ENCODE assay signal across 22 cellular contexts in genomic region chr1:214022810-214023425, GRCh38. TPM values are rescaled to one million over a fixed set of nuclear protein-coding genes. Genes with fewer than 3 reads are reported as not detected.
DNase-seq lines count a peak whose midpoint lies in the region; ATAC-seq and TF ChIP-seq lines count a peak whose summit lies in the region.
"Had no signal": no experiment of that assay in that cellular context is flagged by ENCODE, and none has a peak within 500 bp of the region (broad histone marks: within the 10 kb centered on the region; RNA-seq: fewer than 3 reads in every experiment).

No MANE protein-coding gene starts in this region.

- ATAC-seq in foreskin keratinocyte (peak; percentile 80), HG02938 (IDR thresholded peaks at IDR 0.05; ENCODE audit: unreplicated experiment) (no peak)
- no peak for ATAC-seq in activated CD8-positive, alpha-beta memory T cell treated with anti-CD3 and anti-CD28 coated beads, Interleukin-2, amount 10 ng/mL, durations not matched to agents 7 days and 5 days
- ATAC-seq: CD8-positive, alpha-beta T cell; K562 had no signal

- peak; percentile 28 for DNase-seq in NCI-H82 (lab: John Stamatoyannopoulos, UW)
- no peak for DNase-seq in NCI-H82 treated with DMSO at 0.1 percent for 48 hours (lab: John Stamatoyannopoulos, UW; ENCODE audit: unreplicated experiment)
- peak; percentile 9 for DNase-seq in MG63
- peak; percentile 6 for DNase-seq in RWPE1 (ENCODE audit: low spot score)
- peak; percentile 46 to 74 for DNase-seq in foreskin keratinocyte
- DNase-seq in anterior cingulate cortex (lab: John Stamatoyannopoulos, UW), result no peak
- no peak for DNase-seq in activated CD8-positive, alpha-beta memory T cell treated with anti-CD3 and anti-CD28 coated beads, Interleukin-2, amount 10 ng/mL, durations not matched to agents 7 days and 5 days
- DNase-seq: AML-193; C1 segment of cervical spinal cord; CD8-positive, alpha-beta T cell; GDM1; GM23248; H9; HFFc6; MM.1S; NCI-H1048; NCI-H1694; Peyer's patch; SHP77 had no signal

- H3K4me3 Mint-ChIP-seq in activated CD8-positive, alpha-beta memory T cell treated with anti-CD3 and anti-CD28 coated beads, Interleukin-2, amount 10 ng/mL, durations not matched to agents 7 days and 5 days, result no peak overlapping the region
- H3K4me3 Mint-ChIP-seq: CD8-positive, alpha-beta T cell; H9; HFFc6 had no signal

- no peaks in the 10 kb centered on the region for H3K27me3 Mint-ChIP-seq in activated CD8-positive, alpha-beta memory T cell treated with anti-CD3 and anti-CD28 coated beads, Interleukin-2, amount 10 ng/mL, durations not matched to agents 7 days and 5 days

- POLR2A ChIA-PET in RWPE1 (lab: Yijun Ruan, JAX; ENCODE audit: low non-redundant PET), result no interaction called here

- H3K36me3 ChIP-seq in MG63, result no peaks in the 10 kb centered on the region
- H3K36me3 ChIP-seq: Peyer's patch had no signal

- no peak overlapping the region for H3K4me3 ChIP-seq in MG63
- H3K4me3 ChIP-seq: GM23248, K562, Peyer's patch had no signal

- no peak overlapping the region for H3K27ac Mint-ChIP-seq in activated CD8-positive, alpha-beta memory T cell treated with anti-CD3 and anti-CD28 coated beads, Interleukin-2, amount 10 ng/mL, durations not matched to agents 7 days and 5 days
- H3K27ac Mint-ChIP-seq: CD8-positive, alpha-beta T cell; HFFc6 had no signal

- CTCF ChIA-PET in RWPE1 (lab: Yijun Ruan, JAX), result no interaction called here
- CTCF ChIA-PET in activated CD8-positive, alpha-beta memory T cell treated with anti-CD3 and anti-CD28 coated beads, Interleukin-2, amount 10 ng/mL, durations not matched to agents 7 days and 5 days (lab: Charles Lee), result no interaction called here

- no peaks in the 10 kb centered on the region for H3K9me3 Mint-ChIP-seq in activated CD8-positive, alpha-beta memory T cell treated with anti-CD3 and anti-CD28 coated beads, Interleukin-2, amount 10 ng/mL, durations not matched to agents 7 days and 5 days (ENCODE audit: low read depth)
- H3K9me3 Mint-ChIP-seq: CD8-positive, alpha-beta T cell; H9 had no signal

- no peaks in the 10 kb centered on the region for H3K9me3 ChIP-seq in MG63
- H3K9me3 ChIP-seq: Peyer's patch had no signal

- H3K27me3 ChIP-seq in MG63, result 0 out of 2 replicates have a peak, but pooled peaks cover 4% of the 10 kb centered on the region
- H3K27me3 ChIP-seq in foreskin keratinocyte, result no peaks in the 10 kb centered on the region
- H3K27me3 ChIP-seq: Peyer's patch had no signal

- no peak for TF ChIP-seq CTCF in RWPE1 (conservative IDR thresholded peaks at IDR 0.05; ENCODE audit: low read depth)
- no peak for TF ChIP-seq CTCF in foreskin keratinocyte (conservative IDR thresholded peaks at IDR 0.05)

- no peaks in the 10 kb centered on the region for H3K4me1 Mint-ChIP-seq in activated CD8-positive, alpha-beta memory T cell treated with anti-CD3 and anti-CD28 coated beads, Interleukin-2, amount 10 ng/mL, durations not matched to agents 7 days and 5 days

- no peaks in the 10 kb centered on the region for H3K36me3 Mint-ChIP-seq in activated CD8-positive, alpha-beta memory T cell treated with anti-CD3 and anti-CD28 coated beads, Interleukin-2, amount 10 ng/mL, durations not matched to agents 7 days and 5 days
- H3K36me3 Mint-ChIP-seq: CD8-positive, alpha-beta T cell had no signal

- H3K27ac ChIP-seq in RWPE1 (no peak overlapping the region), foreskin keratinocyte (no peak overlapping the region)
- H3K27ac ChIP-seq: GM23248, Peyer's patch had no signal

- H3K4me1 ChIP-seq in foreskin keratinocyte, result peaks cover 5% of the 10 kb centered on the region
- H3K4me1 ChIP-seq: Peyer's patch had no signal

RNA-seq across cellular contexts. Expression of gene PROX1, which starts 35.1 kb away (rescaled TPM):
- total RNA-seq in MG63 (2014; rRNA removed; shearing (Covaris generic); ENCODE audit: low replicate concordance), result not detected in 2 replicates
- 0.21 and 0.31 TPM in 2 replicates for total RNA-seq in foreskin keratinocyte
- 0.02 TPM in 2 replicates for polyA plus RNA-seq in foreskin keratinocyte
- not detected for total RNA-seq in activated CD8-positive, alpha-beta memory T cell treated with anti-CD3 and anti-CD28 coated beads, Interleukin-2, amount 10 ng/mL, durations not matched to agents 7 days and 5 days
- total RNA-seq: A172; CD8-positive, alpha-beta T cell had no signal

Comparison
In these comparisons a context has a peak if more than half of its experiments do, and no peak if none do; other contexts are left out.
1. DNase-seq: peak in NCI-H82 (single experiment), MG63 (single experiment), RWPE1 (single experiment) and foreskin keratinocyte (2 of 2); none in NCI-H82 treated with DMSO at 0.1 percent for 48 hours (single experiment), anterior cingulate cortex (0 of 58) and activated CD8-positive, alpha-beta memory T cell treated with anti-CD3 and anti-CD28 coated beads, Interleukin-2, amount 10 ng/mL, durations not matched to agents 7 days and 5 days (single experiment).